In the genomic region with DNA sequence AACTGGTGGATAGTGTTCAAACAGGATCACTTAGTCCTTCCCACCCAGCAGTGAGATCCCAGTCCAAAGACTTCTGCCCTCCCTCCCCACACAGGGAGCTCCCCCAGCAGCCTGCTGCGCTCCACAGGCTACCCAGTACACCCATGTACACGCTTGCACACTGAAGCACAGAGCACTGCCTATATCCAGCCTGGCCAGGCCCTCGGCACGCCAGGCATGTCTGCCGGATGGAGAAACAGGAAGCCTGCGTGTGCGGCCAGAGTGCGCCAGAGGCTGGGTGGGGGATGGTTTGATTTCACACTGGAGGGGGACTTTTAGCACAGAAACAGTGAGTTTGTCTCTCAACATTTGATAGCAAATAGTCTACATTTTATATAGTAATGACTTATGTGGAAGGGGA, we compare ENCODE assay signal across 1 cellular context.
TF ChIP-seq lines count a peak whose summit lies in the region.

No MANE protein-coding gene starts in this region.

TF ChIP-seq in H1, 55 proteins besides CTCF, POLR2A, EP300 and RAD21 (continued from another document):
- no peak for TF ChIP-seq CTBP2 (IDR thresholded peaks at IDR 0.05; ENCODE audit: borderline replicate concordance, insufficient read depth, insufficient read length, low read length)
- TF ChIP-seq CBX8 (IDR thresholded peaks at IDR 0.05; ENCODE audit: borderline replicate concordance, low read depth, low read length): no peak
- TF ChIP-seq, protein P1, sequence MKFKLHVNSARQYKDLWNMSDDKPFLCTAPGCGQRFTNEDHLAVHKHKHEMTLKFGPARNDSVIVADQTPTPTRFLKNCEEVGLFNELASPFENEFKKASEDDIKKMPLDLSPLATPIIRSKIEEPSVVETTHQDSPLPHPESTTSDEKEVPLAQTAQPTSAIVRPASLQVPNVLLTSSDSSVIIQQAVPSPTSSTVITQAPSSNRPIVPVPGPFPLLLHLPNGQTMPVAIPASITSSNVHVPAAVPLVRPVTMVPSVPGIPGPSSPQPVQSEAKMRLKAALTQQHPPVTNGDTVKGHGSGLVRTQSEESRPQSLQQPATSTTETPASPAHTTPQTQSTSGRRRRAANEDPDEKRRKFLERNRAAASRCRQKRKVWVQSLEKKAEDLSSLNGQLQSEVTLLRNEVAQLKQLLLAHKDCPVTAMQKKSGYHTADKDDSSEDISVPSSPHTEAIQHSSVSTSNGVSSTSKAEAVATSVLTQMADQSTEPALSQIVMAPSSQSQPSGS (IDR thresholded peaks at IDR 0.05; ENCODE audit: low read length): no peak
- TF ChIP-seq JUN (IDR thresholded peaks at IDR 0.05; ENCODE audit: low read depth, low read length): no peak
- TF ChIP-seq CBX5 (IDR thresholded peaks at IDR 0.05; ENCODE audit: low read depth, low read length): no peak
- TF ChIP-seq HDAC2 (IDR thresholded peaks at IDR 0.05; ENCODE audit: borderline replicate concordance in 1 of 2, low read depth in 2 of 2, low read length in 2 of 2): no peak
- TF ChIP-seq SAP30 (IDR thresholded peaks at IDR 0.05; ENCODE audit: insufficient read depth, insufficient replicate concordance, low read length): no peak
- TF ChIP-seq YY1 (IDR thresholded peaks at IDR 0.05; ENCODE audit: low read depth, low read length): no peak
- TF ChIP-seq, protein P2, sequence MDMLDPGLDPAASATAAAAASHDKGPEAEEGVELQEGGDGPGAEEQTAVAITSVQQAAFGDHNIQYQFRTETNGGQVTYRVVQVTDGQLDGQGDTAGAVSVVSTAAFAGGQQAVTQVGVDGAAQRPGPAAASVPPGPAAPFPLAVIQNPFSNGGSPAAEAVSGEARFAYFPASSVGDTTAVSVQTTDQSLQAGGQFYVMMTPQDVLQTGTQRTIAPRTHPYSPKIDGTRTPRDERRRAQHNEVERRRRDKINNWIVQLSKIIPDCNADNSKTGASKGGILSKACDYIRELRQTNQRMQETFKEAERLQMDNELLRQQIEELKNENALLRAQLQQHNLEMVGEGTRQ (IDR thresholded peaks at IDR 0.05; ENCODE audit: low read length): no peak
- TF ChIP-seq PHF8 (conservative IDR thresholded peaks at IDR 0.05; ENCODE audit: low read depth, low read length): no peak
- TF ChIP-seq SIX5 (IDR thresholded peaks at IDR 0.05; ENCODE audit: low read depth, low read length): no peak
- no peak for TF ChIP-seq TAF1 (IDR thresholded peaks at IDR 0.05; ENCODE audit: low read depth, low read length)
- TF ChIP-seq POLR2AphosphoS5 (IDR thresholded peaks at IDR 0.05; ENCODE audit: low read depth, low read length): no peak
- no peak for TF ChIP-seq KDM5A (IDR thresholded peaks at IDR 0.05; ENCODE audit: low read length)
